ENCODE assay signal across 24 cellular contexts in the genomic region with DNA sequence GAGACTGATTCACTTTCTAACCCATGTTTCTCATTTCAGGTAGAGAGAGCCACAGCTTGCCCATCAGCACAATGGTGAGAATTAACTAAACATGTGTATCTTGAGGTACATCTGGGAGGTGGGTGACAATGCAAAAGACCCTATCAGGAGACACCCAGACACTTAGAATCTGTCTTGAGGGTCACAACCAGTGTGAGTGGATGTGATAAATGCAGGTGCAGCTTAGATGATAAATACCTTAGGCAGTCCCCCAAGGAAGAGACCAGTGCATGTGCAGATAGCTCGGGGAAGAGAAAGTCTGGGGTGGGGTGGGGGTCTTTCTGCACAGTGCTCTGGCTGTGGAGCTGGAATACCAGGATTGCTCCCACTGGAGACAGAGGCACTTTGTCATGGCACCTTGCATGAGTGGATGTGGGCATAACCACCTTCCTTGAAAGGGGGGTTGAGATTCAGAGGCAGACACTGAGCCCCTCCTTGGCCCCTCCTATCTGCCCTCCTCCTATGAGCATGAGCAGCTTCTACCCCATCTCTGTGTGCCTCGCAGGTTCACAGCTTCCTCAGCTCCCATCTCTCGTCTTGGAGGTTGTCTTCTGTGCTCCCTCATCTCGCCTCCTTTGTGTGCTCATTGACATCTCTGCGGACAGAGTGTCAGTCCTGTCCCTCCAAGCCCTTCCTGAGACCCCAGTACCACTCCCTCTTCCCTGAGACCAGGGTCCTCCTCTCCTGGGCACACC.
DNase-seq lines count a peak whose midpoint lies in the region; ATAC-seq, FAIRE-seq and TF ChIP-seq lines count a peak whose summit lies in the region.
"Had no signal": no experiment of that assay in that cellular context is flagged by ENCODE, and none has a peak within 500 bp of the region (broad histone marks: within the 10 kb centered on the region; RNA-seq: fewer than 3 reads in every experiment).

No MANE protein-coding gene starts in this region.

- H3K9ac ChIP-seq in endodermal cell (ENCODE audit: extremely low read depth, low read length, poor library complexity, severe bottlenecking) = no peak overlapping the region
- H3K9ac ChIP-seq: BLaER1 had no signal

- no peak for TF ChIP-seq POLR2A in vagina (IDR thresholded peaks at IDR 0.05)
- no peak for TF ChIP-seq POLR2A in body of pancreas (IDR thresholded peaks at IDR 0.05)

- H3K27me3 ChIP-seq in endodermal cell (ENCODE audit: control insufficient read depth, insufficient read depth, low read length, poor library complexity, severe bottlenecking) = no peaks in the 10 kb centered on the region
- no peaks in the 10 kb centered on the region for H3K27me3 ChIP-seq in vagina
- no peaks in the 10 kb centered on the region for H3K27me3 ChIP-seq in body of pancreas
- H3K27me3 ChIP-seq: BLaER1 had no signal

- H3K9me3 Mint-ChIP-seq in endodermal cell = no peaks in the 10 kb centered on the region
- H3K9me3 Mint-ChIP-seq: CD8-positive, alpha-beta T cell had no signal

- no peak overlapping the region for H3K4me3 Mint-ChIP-seq in endodermal cell
- H3K4me3 Mint-ChIP-seq: B cell; CD4-positive, CD25-positive, alpha-beta regulatory T cell; CD8-positive, alpha-beta T cell; HFFc6 had no signal

- H3K4me1 ChIP-seq in endodermal cell (ENCODE audit: control insufficient read depth, insufficient read depth, low read length) (no peaks in the 10 kb centered on the region), vagina (no peaks in the 10 kb centered on the region), body of pancreas (no peaks in the 10 kb centered on the region)
- H3K4me1 ChIP-seq: Caco-2, HAP-1 had no signal

- no peak overlapping the region for H3K27ac Mint-ChIP-seq in endodermal cell
- H3K27ac Mint-ChIP-seq: B cell; CD4-positive, CD25-positive, alpha-beta regulatory T cell; CD8-positive, alpha-beta T cell; HFFc6 had no signal

- peak; percentile 15 for DNase-seq in activated CD8-positive, alpha-beta memory T cell treated with anti-CD3 and anti-CD28 coated beads for 24 hours
- no peak for DNase-seq in activated CD8-positive, alpha-beta memory T cell treated with anti-CD3 and anti-CD28 coated beads, Interleukin-2, amount 50 U/mL, for 48 hours
- DNase-seq in endodermal cell (peak; percentile 14), islet precursor cell (peak; percentile 14), vagina (ENCODE audit: extremely low spot score in 2 of 2) (peak; percentile 46 to 65), frontal cortex (ENCODE audit: low spot score in 2 of 2) (no peak), body of pancreas (no peak)
- DNase-seq: Caco-2; CD4-positive, CD25-positive, alpha-beta regulatory T cell; CD8-positive, alpha-beta T cell; DMS153; DND-41; GOT3; HFFc6 had no signal

- 89 to 97% methylated on average over 3 to 5 of the region's 5 CpGs for WGBS in endodermal cell (ENCODE audit: insufficient coverage in 1 of 2, insufficient read length in 1 of 2), 2 experiments
- 67 to 73% methylated on average over 5 of the region's 5 CpGs for WGBS in body of pancreas, 2 donors

- H3K9me3 ChIP-seq in endodermal cell (ENCODE audit: control insufficient read depth, low read length) (no peaks in the 10 kb centered on the region), vagina (no peaks in the 10 kb centered on the region), body of pancreas (no peaks in the 10 kb centered on the region)
- H3K9me3 ChIP-seq: BLaER1, Caco-2, HAP-1 had no signal

- intact Hi-C loops in vagina (cut with DNase I) = no loop called here
- intact Hi-C loops in body of pancreas (cut with DNase I) = no loop called here

- no peaks in the 10 kb centered on the region for H3K27me3 Mint-ChIP-seq in endodermal cell (ENCODE audit: insufficient read depth)
- H3K27me3 Mint-ChIP-seq: B cell; CD4-positive, CD25-positive, alpha-beta regulatory T cell had no signal

- H3K36me3 ChIP-seq in endodermal cell (ENCODE audit: control insufficient read depth, insufficient read depth, low read length) (no peaks in the 10 kb centered on the region), vagina (no peaks in the 10 kb centered on the region), body of pancreas (replicated peaks in 1 of 2; ENCODE audit: insufficient read depth in 1 of 2, low read depth in 2 of 2) (no peaks in the 10 kb centered on the region)
- H3K36me3 ChIP-seq: BLaER1, HAP-1 had no signal

- H3K36me3 Mint-ChIP-seq in endodermal cell (ENCODE audit: low read depth) = no peaks in the 10 kb centered on the region
- H3K36me3 Mint-ChIP-seq: CD4-positive, CD25-positive, alpha-beta regulatory T cell; CD8-positive, alpha-beta T cell had no signal

- no peak for ATAC-seq in body of pancreas
- ATAC-seq: CD8-positive, alpha-beta T cell had no signal

- FAIRE-seq in frontal cortex (lab: Jason Lieb, UNC) = no peak
- FAIRE-seq: A204.1, G401.6, GM12892, GM19239, H54 had no signal

- H3K4me1 Mint-ChIP-seq in endodermal cell = no peaks in the 10 kb centered on the region
- H3K4me1 Mint-ChIP-seq: B cell; CD4-positive, CD25-positive, alpha-beta regulatory T cell had no signal

- TF ChIP-seq CTCF in endodermal cell (conservative IDR thresholded peaks at IDR 0.05) = no peak
- no peak for TF ChIP-seq CTCF in vagina (IDR thresholded peaks at IDR 0.05)
- no peak for TF ChIP-seq CTCF in body of pancreas (IDR thresholded peaks at IDR 0.05)

- H3K4me3 ChIP-seq in endodermal cell (ENCODE audit: low read length) (no peak overlapping the region), vagina (no peak overlapping the region), body of pancreas (no peak overlapping the region)
- H3K4me3 ChIP-seq: BLaER1, HAP-1 had no signal

- H3K27ac ChIP-seq in endodermal cell (ENCODE audit: low read depth, low read length) = no peak overlapping the region
- H3K27ac ChIP-seq in vagina = no peak overlapping the region
- no peak overlapping the region for H3K27ac ChIP-seq in body of pancreas
- H3K27ac ChIP-seq: 22Rv1, BLaER1, C4-2B had no signal

Comparison
In these comparisons a context has a peak if more than half of its experiments do, and no peak if none do; other contexts are left out.
1. DNase-seq: peak in activated CD8-positive, alpha-beta memory T cell treated with anti-CD3 and anti-CD28 coated beads for 24 hours (single experiment), endodermal cell (single experiment), islet precursor cell (single experiment) and vagina (2 of 2); none in activated CD8-positive, alpha-beta memory T cell treated with anti-CD3 and anti-CD28 coated beads, Interleukin-2, amount 50 U/mL, for 48 hours (single experiment), frontal cortex (0 of 2) and body of pancreas (0 of 4).